In the genomic region with DNA sequence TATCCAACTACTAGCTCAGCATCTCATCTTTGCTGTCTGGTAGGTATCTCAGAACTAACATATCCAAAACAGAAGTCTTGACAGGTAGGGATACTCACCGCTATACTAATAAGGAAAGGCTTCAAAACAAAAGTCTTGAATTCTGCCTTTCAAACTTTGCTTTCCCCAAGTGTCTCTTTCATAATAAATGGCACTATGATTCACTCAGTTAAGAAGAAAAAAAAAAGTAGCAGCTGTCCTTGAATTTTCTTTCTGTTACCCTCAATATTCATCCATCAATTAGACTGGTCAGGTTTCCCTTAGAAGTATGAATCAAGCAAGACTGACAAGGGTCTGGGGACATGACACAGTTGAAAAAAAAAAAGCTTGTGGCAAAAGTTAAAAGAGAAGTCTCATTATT, we compare ENCODE assay signal across 26 cellular contexts.
DNase-seq lines count a peak whose midpoint lies in the region; ATAC-seq and TF ChIP-seq lines count a peak whose summit lies in the region.
"Had no signal": no experiment of that assay in that cellular context is flagged by ENCODE, and none has a peak within 500 bp of the region (broad histone marks: within the 10 kb centered on the region; RNA-seq: fewer than 3 reads in every experiment).

No MANE protein-coding gene starts in this region.

- POLR2A ChIA-PET in WTC11 (lab: Charles Lee): no interaction called here

- CTCF ChIA-PET in Calu3 (lab: Charles Lee): interaction anchor here (2.0 kb wide), 1 partner anchor 10 kb away, joined by 4 read pairs; no protein-coding TSS in a partner anchor
- CTCF ChIA-PET in WTC11 (lab: Charles Lee): no interaction called here

- intact Hi-C loops in Calu3 (cut with micrococcal nuclease; ENCODE audit: unreplicated experiment) (no loop called here), ovary (cut with DNase I) (no loop called here)

- H3K36me3 Mint-ChIP-seq in Calu3 (ENCODE audit: insufficient read depth, unreplicated experiment) (peaks cover 12% of the 10 kb centered on the region), WTC11 (peaks cover 26% of the 10 kb centered on the region), nephron progenitor cell (ENCODE audit: low read depth) (peaks cover 23% of the 10 kb centered on the region)
- H3K36me3 Mint-ChIP-seq in stimulated activated naive B cell treated with anti-CD40 and anti-IgM and Interleukin-4, amounts not matched to agents 10 μg/mL and 1 μg/mL and 100 μg/mL, for 72 hours: no peaks in the 10 kb centered on the region
- H3K36me3 Mint-ChIP-seq: CD14-positive monocyte had no signal

- H3K36me3 ChIP-seq in ovary: no peaks in the 10 kb centered on the region
- H3K36me3 ChIP-seq: BE2C, HAP-1, MG63 had no signal

- H3K4me1 Mint-ChIP-seq in Calu3 (ENCODE audit: low read depth, unreplicated experiment) (peaks cover 17% of the 10 kb centered on the region), WTC11 (peaks cover 55% of the 10 kb centered on the region), nephron progenitor cell (peaks cover 19% of the 10 kb centered on the region)
- H3K4me1 Mint-ChIP-seq in stimulated activated naive B cell treated with anti-CD40 and anti-IgM and Interleukin-4, amounts not matched to agents 10 μg/mL and 1 μg/mL and 100 μg/mL, for 72 hours: no peaks in the 10 kb centered on the region
- H3K4me1 Mint-ChIP-seq: CD14-positive monocyte had no signal

- TF ChIP-seq EP300 in ovary (IDR thresholded peaks at IDR 0.05): no peak

- DNase-seq in Calu3 (no peak), WTC11 (ENCODE audit: low spot score) (no peak), epithelial cell of esophagus (ENCODE audit: low read depth) (peak; percentile 16), nephron progenitor cell (no peak), ovary (no peak), HPDE6-E6E7 (ENCODE audit: extremely low spot score) (no peak)
- DNase-seq in stimulated activated naive B cell treated with anti-CD40 and anti-IgM and Interleukin-4, amounts not matched to agents 10 μg/mL and 1 μg/mL and 100 μg/mL, for 72 hours: no peak
- no peak for DNase-seq in stimulated activated naive CD4-positive, alpha-beta T cell (lab: John Stamatoyannopoulos, UW)
- DNase-seq: 8988T; ACHN; BE2C; GM23248; Kasumi-1; MG63; NCI-H1105 treated with DMSO at 0.1 percent for 48 hours; NCI-H146; NCI-H1930; NCI-H2107; NCI-H526; NCI-H82; NK-92 treated with Interleukin-12 subunit alpha and Interleukin-12 subunit beta, amount 100 ng/mL, for 24 hours; PC-3 had no signal

- no peaks in the 10 kb centered on the region for H3K9me3 ChIP-seq in ovary
- H3K9me3 ChIP-seq: BE2C, HAP-1 had no signal

- BruUV-seq in Calu3 (replicated peaks; lab: Mats Ljungman, UMichigan): no TSS peak

- no peak for TF ChIP-seq POLR2A in ovary (IDR thresholded peaks at IDR 0.05)

- no peak overlapping the region for H3K27ac ChIP-seq in ovary
- H3K27ac ChIP-seq: GM23248 had no signal

- peaks cover 4% of the 10 kb centered on the region for H3K4me1 ChIP-seq in ovary (ENCODE audit: insufficient read depth)
- H3K4me1 ChIP-seq: BE2C had no signal

- no peak for TF ChIP-seq CTCF in Calu3 (IDR thresholded peaks at IDR 0.05; ENCODE audit: unreplicated experiment)
- no peak for TF ChIP-seq CTCF in WTC11 (IDR thresholded peaks at IDR 0.05)
- TF ChIP-seq CTCF in epithelial cell of esophagus (IDR thresholded peaks at IDR 0.05; ENCODE audit: insufficient read depth, low read depth, low read length, missing control alignments): no peak
- TF ChIP-seq CTCF in nephron progenitor cell (IDR thresholded peaks at IDR 0.05): no peak
- TF ChIP-seq CTCF in ovary (IDR thresholded peaks at IDR 0.05): no peak

- H3K27ac Mint-ChIP-seq in Calu3 (ENCODE audit: unreplicated experiment): peak overlapping the region; percentile 27
- peak overlapping the region; percentile 9; the same call in 1 of the 2 replicates for H3K27ac Mint-ChIP-seq in WTC11
- H3K27ac Mint-ChIP-seq in nephron progenitor cell: peak overlapping the region; percentile 40
- H3K27ac Mint-ChIP-seq in stimulated activated naive B cell treated with anti-CD40 and anti-IgM and Interleukin-4, amounts not matched to agents 10 μg/mL and 1 μg/mL and 100 μg/mL, for 72 hours: no peak overlapping the region
- H3K27ac Mint-ChIP-seq: CD14-positive monocyte had no signal

- H3K27me3 ChIP-seq in ovary: no peaks in the 10 kb centered on the region
- H3K27me3 ChIP-seq: BE2C, MG63 had no signal

- H3K4me3 ChIP-seq in epithelial cell of esophagus (ENCODE audit: low read length): no peak overlapping the region
- H3K4me3 ChIP-seq in ovary: no peak overlapping the region
- H3K4me3 ChIP-seq: GM23248, HAP-1, MG63 had no signal

- H3K4me3 Mint-ChIP-seq in Calu3 (ENCODE audit: low read depth, unreplicated experiment): no peak overlapping the region
- no peak overlapping the region for H3K4me3 Mint-ChIP-seq in WTC11
- H3K4me3 Mint-ChIP-seq in nephron progenitor cell: no peak overlapping the region
- no peak overlapping the region for H3K4me3 Mint-ChIP-seq in stimulated activated naive B cell treated with anti-CD40 and anti-IgM and Interleukin-4, amounts not matched to agents 10 μg/mL and 1 μg/mL and 100 μg/mL, for 72 hours
- H3K4me3 Mint-ChIP-seq: CD14-positive monocyte had no signal

- WGBS in ovary, 3 donors: 100% methylated on average over 1 of the region's 1 CpG

- ATAC-seq in WTC11: no peak
- no peak for ATAC-seq in stimulated activated naive B cell treated with anti-CD40 and anti-IgM and Interleukin-4, amounts not matched to agents 10 μg/mL and 1 μg/mL and 100 μg/mL, for 72 hours (replicated peaks)
- ATAC-seq: HepG2, PC-3, SK-N-SH treated with all-trans-retinoic acid at 6 μM for 48 hours had no signal

- H3K9me3 Mint-ChIP-seq in Calu3 (ENCODE audit: low read depth, unreplicated experiment) (peaks cover 3% of the 10 kb centered on the region), WTC11 (peaks cover 29% of the 10 kb centered on the region), nephron progenitor cell (peaks cover 31% of the 10 kb centered on the region)
- H3K9me3 Mint-ChIP-seq in stimulated activated naive B cell treated with anti-CD40 and anti-IgM and Interleukin-4, amounts not matched to agents 10 μg/mL and 1 μg/mL and 100 μg/mL, for 72 hours: peaks cover 2 to 8% of the 10 kb centered on the region in 2 donors

- no peaks in the 10 kb centered on the region for H3K27me3 Mint-ChIP-seq in Calu3 (ENCODE audit: unreplicated experiment)
- no peaks in the 10 kb centered on the region for H3K27me3 Mint-ChIP-seq in WTC11 (ENCODE audit: low read depth)
- peaks cover 2% of the 10 kb centered on the region for H3K27me3 Mint-ChIP-seq in nephron progenitor cell (ENCODE audit: low read depth, poor library complexity)
- no peaks in the 10 kb centered on the region for H3K27me3 Mint-ChIP-seq in stimulated activated naive B cell treated with anti-CD40 and anti-IgM and Interleukin-4, amounts not matched to agents 10 μg/mL and 1 μg/mL and 100 μg/mL, for 72 hours

TF ChIP-seq in WTC11, 78 proteins besides CTCF, POLR2A, EP300 and RAD21 (continues in another document):
- TF ChIP-seq, protein P1, sequence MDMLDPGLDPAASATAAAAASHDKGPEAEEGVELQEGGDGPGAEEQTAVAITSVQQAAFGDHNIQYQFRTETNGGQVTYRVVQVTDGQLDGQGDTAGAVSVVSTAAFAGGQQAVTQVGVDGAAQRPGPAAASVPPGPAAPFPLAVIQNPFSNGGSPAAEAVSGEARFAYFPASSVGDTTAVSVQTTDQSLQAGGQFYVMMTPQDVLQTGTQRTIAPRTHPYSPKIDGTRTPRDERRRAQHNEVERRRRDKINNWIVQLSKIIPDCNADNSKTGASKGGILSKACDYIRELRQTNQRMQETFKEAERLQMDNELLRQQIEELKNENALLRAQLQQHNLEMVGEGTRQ (CRISPR knock-in tag; IDR thresholded peaks at IDR 0.05): no peak
- TF ChIP-seq FOXP1 (CRISPR knock-in tag; IDR thresholded peaks at IDR 0.05; ENCODE audit: borderline replicate concordance) (no peak), GABPB1 (CRISPR knock-in tag; IDR thresholded peaks at IDR 0.05) (no peak), NR2C2 (CRISPR knock-in tag; IDR thresholded peaks at IDR 0.05) (no peak), FOXJ3 (CRISPR knock-in tag; IDR thresholded peaks at IDR 0.05; ENCODE audit: borderline replicate concordance) (no peak), TEAD4 (CRISPR knock-in tag; IDR thresholded peaks at IDR 0.05) (no peak)
- TF ChIP-seq, protein P2, sequence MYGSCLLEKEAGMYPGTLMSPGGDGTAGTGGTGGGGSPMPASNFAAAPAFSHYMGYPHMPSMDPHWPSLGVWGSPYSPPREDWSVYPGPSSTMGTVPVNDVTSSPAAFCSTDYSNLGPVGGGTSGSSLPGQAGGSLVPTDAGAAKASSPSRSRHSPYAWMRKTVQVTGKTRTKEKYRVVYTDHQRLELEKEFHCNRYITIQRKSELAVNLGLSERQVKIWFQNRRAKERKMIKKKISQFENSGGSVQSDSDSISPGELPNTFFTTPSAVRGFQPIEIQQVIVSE (CRISPR knock-in tag; IDR thresholded peaks at IDR 0.05; ENCODE audit: borderline replicate concordance): no peak
- TF ChIP-seq, protein P3, sequence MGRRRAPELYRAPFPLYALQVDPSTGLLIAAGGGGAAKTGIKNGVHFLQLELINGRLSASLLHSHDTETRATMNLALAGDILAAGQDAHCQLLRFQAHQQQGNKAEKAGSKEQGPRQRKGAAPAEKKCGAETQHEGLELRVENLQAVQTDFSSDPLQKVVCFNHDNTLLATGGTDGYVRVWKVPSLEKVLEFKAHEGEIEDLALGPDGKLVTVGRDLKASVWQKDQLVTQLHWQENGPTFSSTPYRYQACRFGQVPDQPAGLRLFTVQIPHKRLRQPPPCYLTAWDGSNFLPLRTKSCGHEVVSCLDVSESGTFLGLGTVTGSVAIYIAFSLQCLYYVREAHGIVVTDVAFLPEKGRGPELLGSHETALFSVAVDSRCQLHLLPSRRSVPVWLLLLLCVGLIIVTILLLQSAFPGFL (CRISPR knock-in tag; IDR thresholded peaks at IDR 0.05; ENCODE audit: borderline replicate concordance): no peak
